ENCODE assay signal across 27 cellular contexts in the genomic region with DNA sequence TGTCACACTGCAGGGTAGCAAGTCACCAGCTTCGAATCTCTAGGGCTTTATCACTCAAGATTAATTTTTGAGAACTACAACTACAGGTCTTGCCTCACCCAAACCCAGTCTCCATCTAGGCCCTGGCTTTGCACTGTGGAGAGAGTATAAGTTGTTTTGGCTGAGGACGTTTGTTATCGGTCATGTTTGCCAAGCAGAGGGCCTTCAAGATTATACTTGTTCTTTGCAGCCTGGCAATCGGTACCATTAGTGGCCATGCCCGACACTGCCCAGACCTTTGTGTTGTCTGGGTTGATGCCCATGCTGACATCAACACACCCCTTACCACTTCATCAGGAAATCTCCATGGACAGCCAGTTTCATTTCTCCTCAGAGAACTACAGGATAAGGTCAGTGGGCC. TPM values are rescaled to one million over a fixed set of nuclear protein-coding genes. Genes with fewer than 3 reads are reported as not detected.
DNase-seq lines count a peak whose midpoint lies in the region; ATAC-seq and TF ChIP-seq lines count a peak whose summit lies in the region.
"Had no signal": no experiment of that assay in that cellular context is flagged by ENCODE, and none has a peak within 500 bp of the region (broad histone marks: within the 10 kb centered on the region; RNA-seq: fewer than 3 reads in every experiment).

No MANE protein-coding gene starts in this region.

- peaks cover 0 to 54% (median 19%) of the 10 kb centered on the region in 9 donors for H3K36me3 ChIP-seq in heart right ventricle
- no peaks in the 10 kb centered on the region for H3K36me3 ChIP-seq in parathyroid adenoma (ENCODE audit: control insufficient read depth, insufficient read depth, low read length)
- peaks cover 23 to 44% of the 10 kb centered on the region in 2 donors for H3K36me3 ChIP-seq in thyroid gland
- H3K36me3 ChIP-seq in upper lobe of left lung = peaks cover 11 to 48% (median 24%) of the 10 kb centered on the region in 4 donors

- TF ChIP-seq EP300 in upper lobe of left lung (IDR thresholded peaks at IDR 0.05) = no peak

- H3K27ac ChIP-seq in right cardiac atrium (ENCODE audit: low read length) (no peak overlapping the region), heart right ventricle (peak overlapping the region in 4 of 10 donors; percentile 12 to 54 (median 36)), parathyroid adenoma (peak overlapping the region; percentile 99), thyroid gland (peak overlapping the region; percentile 26 to 76 (median 52)), upper lobe of left lung (no peak overlapping the region)
- H3K27ac ChIP-seq: KMS-11, PC-9 had no signal

- ATAC-seq in Right ventricle myocardium superior (ENCODE audit: poor library complexity) = peak; percentile 83
- ATAC-seq in right cardiac atrium = no peak
- ATAC-seq in heart right ventricle = peak in 7 of 8 donors; percentile 17 to 93 (median 76)
- ATAC-seq in upper lobe of left lung (ENCODE audit: low FRiP score in 2 of 2) = no peak
- ATAC-seq: HCT116 had no signal

- TF ChIP-seq POLR2A in thyroid gland (IDR thresholded peaks at IDR 0.05) = no peak
- TF ChIP-seq POLR2A in upper lobe of left lung (IDR thresholded peaks at IDR 0.05) = no peak

- H3K27me3 ChIP-seq in right cardiac atrium (ENCODE audit: control insufficient read depth, insufficient read depth) (no peaks in the 10 kb centered on the region), heart right ventricle (no peaks in the 10 kb centered on the region), parathyroid adenoma (ENCODE audit: control insufficient read depth, insufficient read depth, low read length) (no peaks in the 10 kb centered on the region), thyroid gland (no peaks in the 10 kb centered on the region), upper lobe of left lung (no peaks in the 10 kb centered on the region)
- H3K27me3 ChIP-seq: BE2C had no signal

- H3K4me1 ChIP-seq in right cardiac atrium (ENCODE audit: control insufficient read depth, insufficient read depth, low read length) (no peaks in the 10 kb centered on the region), heart right ventricle (peaks cover 0 to 21% (median under 1%) of the 10 kb centered on the region in 9 donors), parathyroid adenoma (peaks cover 62% of the 10 kb centered on the region), thyroid gland (peaks cover 3 to 18% of the 10 kb centered on the region in 2 donors), upper lobe of left lung (no peaks in the 10 kb centered on the region)
- H3K4me1 ChIP-seq: BE2C had no signal

- intact Hi-C loops in Right ventricle myocardium superior (cut with DNase I) = no loop called here
- intact Hi-C loops in right cardiac atrium (cut with DNase I) = no loop called here
- intact Hi-C loops in heart right ventricle (cut with DNase I) = no loop called here
- intact Hi-C loops in thyroid gland (cut with DNase I) = no loop called here

- WGBS in right cardiac atrium = 74% methylated on average over 5 of the region's 5 CpGs
- WGBS in heart right ventricle, 2 donors = 54 to 69% methylated on average over 5 of the region's 5 CpGs
- 78 to 86% methylated on average over 5 of the region's 5 CpGs for WGBS in thyroid gland, 2 donors
- WGBS in upper lobe of left lung, 2 donors = 86 to 95% methylated on average over 5 of the region's 5 CpGs

- DNase-seq in Right ventricle myocardium superior (no peak), right cardiac atrium (no peak), heart right ventricle (peak; percentile 12 to 15), thyroid gland (no peak), NCI-H1048 (lab: John Stamatoyannopoulos, UW) (no peak), HuH-7 (ENCODE audit: low spot score) (no peak), upper lobe of left lung (no peak)
- DNase-seq: 8988T, ACHN, BE2C, Calu3, DMS79 treated with DMSO at 0.1 percent for 48 hours, GF-D8, MM.1S, NCI-H1417, NCI-H1694, NCI-H2029 treated with DMSO at 0.1 percent for 48 hours, NCI-H2227 treated with DMSO at 0.1 percent for 48 hours, NCI-H526 treated with DMSO at 0.1 percent for 48 hours, PC-9, SHP77 had no signal

- H3K4me3 ChIP-seq in right cardiac atrium (ENCODE audit: low read length) (no peak overlapping the region), heart right ventricle (no peak overlapping the region), parathyroid adenoma (ENCODE audit: low read depth, low read length) (peak overlapping the region; percentile 36), thyroid gland (replicated peaks in 1 of 3) (no peak overlapping the region), upper lobe of left lung (no peak overlapping the region)
- H3K4me3 ChIP-seq: PC-9 had no signal

- peak overlapping the region; percentile 13 for H2AFZ ChIP-seq in parathyroid adenoma
- H2AFZ ChIP-seq: PC-9 had no signal

- H3K79me2 ChIP-seq in parathyroid adenoma = no peaks in the 10 kb centered on the region

- TF ChIP-seq CTCF in heart right ventricle (IDR thresholded peaks at IDR 0.05) = no peak
- TF ChIP-seq CTCF in parathyroid adenoma (IDR thresholded peaks at IDR 0.05) = no peak
- TF ChIP-seq CTCF in thyroid gland (IDR thresholded peaks at IDR 0.05) = no peak
- TF ChIP-seq CTCF in upper lobe of left lung (IDR thresholded peaks at IDR 0.05) = no peak

- no peaks in the 10 kb centered on the region for H3K9me3 ChIP-seq in right cardiac atrium (ENCODE audit: control insufficient read depth, low read length)
- no peaks in the 10 kb centered on the region for H3K9me3 ChIP-seq in heart right ventricle
- H3K9me3 ChIP-seq in parathyroid adenoma (ENCODE audit: control insufficient read depth, low read length) = no peaks in the 10 kb centered on the region
- H3K9me3 ChIP-seq in thyroid gland = no peaks in the 10 kb centered on the region
- no peaks in the 10 kb centered on the region for H3K9me3 ChIP-seq in upper lobe of left lung
- H3K9me3 ChIP-seq: BE2C had no signal

- H3K9ac ChIP-seq in parathyroid adenoma = no peak overlapping the region
- H3K9ac ChIP-seq: KMS-11 had no signal

- H3K4me2 ChIP-seq in parathyroid adenoma (ENCODE audit: low read length) = peak overlapping the region; percentile 46
- H3K4me2 ChIP-seq: KMS-11, PC-9 had no signal

RNA-seq across cellular contexts. Expression of gene ARG2, which starts 25.7 kb away (rescaled TPM):
- total RNA-seq in Right ventricle myocardium superior = 0.75 TPM
- total RNA-seq in right cardiac atrium = under 1 TPM; 0.25 to 0.68 (median 0.51) TPM
- polyA plus RNA-seq in right cardiac atrium = 0.93 TPM
- total RNA-seq in heart right ventricle = 10 to 100 TPM in 1 of 10 donors, 1 to 10 TPM in 7, under 1 TPM in 2; 0.69 to 11.6 (median 1.5) TPM
- polyA plus RNA-seq in heart right ventricle = 10 to 100 TPM in 1 of 2 donors, under 1 TPM in 1; 0.22 to 42.4 TPM
- 100 to 1,000 TPM in 2 of 4 donors, 10 to 100 TPM in 2; 76.1 to 160 (median 95.0) TPM for total RNA-seq in thyroid gland
- 10 to 100 TPM in 1 of 6 donors, 1 to 10 TPM in 4, not detected in 1; 1.1 to 11.7 (median 8.6) TPM for total RNA-seq in upper lobe of left lung

RNA-seq across cellular contexts. Expression of gene VTI1B, which starts 29.0 kb away (rescaled TPM):
- total RNA-seq in Right ventricle myocardium superior (113 TPM), right cardiac atrium (100 to 1,000 TPM; 132 to 155 (median 141) TPM), heart right ventricle (100 to 1,000 TPM; 110 to 153 (median 125) TPM), thyroid gland (100 to 1,000 TPM in 2 of 4 donors, 10 to 100 TPM in 2; 82.0 to 178 (median 99.8) TPM), upper lobe of left lung (100 to 1,000 TPM in 1 of 6 donors, 10 to 100 TPM in 5; 39.8 to 107 (median 57.5) TPM)
- polyA plus RNA-seq in right cardiac atrium (117 TPM), heart right ventricle (10 to 100 TPM; 64.7 to 88.2 TPM)

RNA-seq across cellular contexts. Expression of gene PIGH, which starts 45.3 kb away (rescaled TPM):
- total RNA-seq in Right ventricle myocardium superior (12.0 TPM), right cardiac atrium (10 to 100 TPM; 13.1 to 15.4 (median 13.9) TPM), heart right ventricle (10 to 100 TPM in 6 of 10 donors, 1 to 10 TPM in 4; 9.0 to 16.8 (median 10.2) TPM), thyroid gland (100 to 1,000 TPM in 1 of 4 donors, 10 to 100 TPM in 3; 43.0 to 103 (median 63.1) TPM), upper lobe of left lung (10 to 100 TPM; 11.5 to 27.5 (median 23.1) TPM)
- polyA plus RNA-seq in right cardiac atrium (13.1 TPM), heart right ventricle (10 to 100 TPM; 18.1 to 23.3 TPM)

RNA-seq across cellular contexts. Expression of gene RDH11, which starts 50.1 kb away (rescaled TPM):
- total RNA-seq in Right ventricle myocardium superior (13.2 TPM), right cardiac atrium (10 to 100 TPM; 17.5 to 21.5 (median 19.8) TPM), heart right ventricle (10 to 100 TPM in 9 of 10 donors, 1 to 10 TPM in 1; 9.6 to 19.8 (median 14.7) TPM), thyroid gland (100 to 1,000 TPM in 3 of 4 donors, 10 to 100 TPM in 1; 72.2 to 158 (median 112) TPM), upper lobe of left lung (10 to 100 TPM; 42.8 to 61.1 (median 49.4) TPM)
- polyA plus RNA-seq in right cardiac atrium (18.1 TPM), heart right ventricle (10 to 100 TPM; 19.2 to 22.3 TPM)

RNA-seq across cellular contexts. Expression of gene RDH12, which starts 56.3 kb away (rescaled TPM):
- total RNA-seq in Right ventricle myocardium superior (not detected), right cardiac atrium (not detected), heart right ventricle (under 1 TPM in 1 of 10 donors, not detected in 9; 0.14 TPM), thyroid gland (1 to 10 TPM in 1 of 4 donors, under 1 TPM in 2, not detected in 1; 0.22 to 2.9 (median 0.92) TPM), upper lobe of left lung (under 1 TPM in 3 of 6 donors, not detected in 3; 0.17 to 0.40 (median 0.39) TPM)
- polyA plus RNA-seq in right cardiac atrium (not detected), heart right ventricle (not detected)
- total RNA-seq: NCI-H460, PC-9, RPMI7951 had no signal
- polyA plus RNA-seq: CD14-positive monocyte had no signal

Comparison
In these comparisons a context has a peak if more than half of its experiments do, and no peak if none do; other contexts are left out.
1. ATAC-seq: peak in Right ventricle myocardium superior (single experiment) and heart right ventricle (7 of 8); none in right cardiac atrium (0 of 2) and upper lobe of left lung (0 of 2).
2. DNase-seq: peak in heart right ventricle (2 of 2); none in Right ventricle myocardium superior (single experiment), right cardiac atrium (0 of 3), thyroid gland (0 of 2), NCI-H1048 (single experiment), HuH-7 (single experiment) and upper lobe of left lung (0 of 2).
3. H3K27ac ChIP-seq: peak in parathyroid adenoma (single experiment) and thyroid gland (3 of 3); none in right cardiac atrium (single experiment) and upper lobe of left lung (0 of 4).
4. RNA of gene ARG2, which starts 25.7 kb away (total RNA-seq): 76.1 to 160 TPM in thyroid gland; 1.1 to 11.7 TPM in upper lobe of left lung, 0.69 to 11.6 TPM in heart right ventricle, 0.75 TPM in Right ventricle myocardium superior (single experiment) and 0.25 to 0.68 TPM in right cardiac atrium; every median in the first group is over 4 times any median in the second.